Comparison of ENCODE assay signal across 9 cellular contexts in the genomic region with DNA sequence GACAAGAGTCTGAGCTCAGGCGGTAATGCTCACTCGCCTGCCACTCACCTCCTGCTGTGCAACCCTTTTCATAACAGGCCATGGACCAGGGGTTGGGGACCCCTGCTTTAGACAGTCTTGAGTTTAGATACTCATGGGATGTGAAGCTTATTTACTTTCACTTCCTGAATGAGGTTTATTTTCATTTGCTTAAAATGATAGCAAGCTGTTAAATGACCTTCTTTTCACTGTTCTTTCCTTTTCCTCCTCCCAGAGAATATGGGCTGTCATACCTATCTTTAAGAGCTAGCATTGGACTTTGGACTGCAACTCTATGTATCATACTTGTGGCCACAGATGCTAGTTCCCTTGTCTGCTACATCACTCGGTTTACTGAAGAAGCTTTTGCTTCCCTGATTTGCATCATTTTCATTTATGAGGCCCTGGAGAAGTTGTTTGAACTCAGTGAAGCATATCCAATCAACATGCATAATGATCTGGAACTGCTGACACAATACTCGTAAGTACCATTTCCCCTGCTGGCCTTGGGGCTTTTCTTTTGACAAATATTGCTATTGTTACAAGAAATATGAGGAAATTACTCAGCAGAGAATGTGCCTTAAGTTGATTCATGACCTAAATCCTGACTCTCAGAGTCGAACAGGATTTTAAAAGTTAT.
DNase-seq lines count a peak whose midpoint lies in the region; ATAC-seq and TF ChIP-seq lines count a peak whose summit lies in the region.
"Had no signal": no experiment of that assay in that cellular context is flagged by ENCODE, and none has a peak within 500 bp of the region (broad histone marks: within the 10 kb centered on the region; RNA-seq: fewer than 3 reads in every experiment).

No MANE protein-coding gene starts in this region.

- peaks cover 0 to 7% (median 3%) of the 10 kb centered on the region in 6 donors for H3K4me1 ChIP-seq in spleen

- intact Hi-C loops in spleen (cut with DNase I; ENCODE audit: low total_unique reads): no loop called here

- no peak for TF ChIP-seq POLR2A in spleen (IDR thresholded peaks at IDR 0.05)

- H3K36me3 ChIP-seq in spleen: no peaks in the 10 kb centered on the region
- H3K36me3 ChIP-seq: neutrophil had no signal

- peak overlapping the region; percentile 63 for H3K27ac Mint-ChIP-seq in activated T-helper 17 cell treated with anti-CD3 and anti-CD28 coated beads, Interleukin-2, amount 50 U/mL, for 72 hours

- ATAC-seq in GM21786 (IDR thresholded peaks at IDR 0.05; ENCODE audit: unreplicated experiment): peak; percentile 91
- ATAC-seq in activated T-helper 17 cell treated with anti-CD3 and anti-CD28 coated beads, Interleukin-2, amount 50 U/mL, for 72 hours (replicated peaks): peak; percentile 93

- H3K27me3 ChIP-seq in spleen (replicated peaks in 1 of 7): no peaks in the 10 kb centered on the region
- H3K27me3 ChIP-seq: neutrophil had no signal

- H3K4me1 Mint-ChIP-seq in activated T-helper 17 cell treated with anti-CD3 and anti-CD28 coated beads, Interleukin-2, amount 50 U/mL, for 72 hours: no peaks in the 10 kb centered on the region

- H3K27me3 Mint-ChIP-seq in activated T-helper 17 cell treated with anti-CD3 and anti-CD28 coated beads, Interleukin-2, amount 50 U/mL, for 72 hours: no peaks in the 10 kb centered on the region

- WGBS in spleen, 5 donors: 33 to 43% (median 39%) methylated on average over 5 of the region's 5 CpGs

- H3K36me3 Mint-ChIP-seq in activated T-helper 17 cell treated with anti-CD3 and anti-CD28 coated beads, Interleukin-2, amount 50 U/mL, for 72 hours (ENCODE audit: low read depth): no peaks in the 10 kb centered on the region

- H3K27ac ChIP-seq in spleen: peak overlapping the region in 7 of 8 donors; percentile 51 to 83 (median 75)
- H3K27ac ChIP-seq in substantia nigra (ENCODE audit: low read depth, low read length, poor library complexity, severe bottlenecking): no peak overlapping the region
- H3K27ac ChIP-seq: neutrophil had no signal

- H3K4me3 Mint-ChIP-seq in activated T-helper 17 cell treated with anti-CD3 and anti-CD28 coated beads, Interleukin-2, amount 50 U/mL, for 72 hours: peak overlapping the region; percentile 42

- H3K9me3 ChIP-seq in spleen: no peaks in the 10 kb centered on the region
- H3K9me3 ChIP-seq: neutrophil had no signal

- DNase-seq in NCI-H2107 treated with DMSO at 0.1 percent for 48 hours (lab: John Stamatoyannopoulos, UW; ENCODE audit: unreplicated experiment) (peak; percentile 9), NCI-H2107 (lab: John Stamatoyannopoulos, UW) (no peak), M059J (ENCODE audit: low read depth) (peak; percentile 83), spleen (peak; percentile 45), hippocampal formation (lab: John Stamatoyannopoulos, UW) (no peak), substantia nigra (lab: John Stamatoyannopoulos, UW) (no peak)

- TF ChIP-seq CTCF in spleen (IDR thresholded peaks at IDR 0.05 in 8 of 11, conservative IDR thresholded peaks at IDR 0.05 in 3 of 11): no peak

- no peaks in the 10 kb centered on the region for H3K9me3 Mint-ChIP-seq in activated T-helper 17 cell treated with anti-CD3 and anti-CD28 coated beads, Interleukin-2, amount 50 U/mL, for 72 hours

- peak overlapping the region in 2 of 8 donors; percentile 13 to 15 for H3K4me3 ChIP-seq in spleen

Comparison
In these comparisons a context has a peak if more than half of its experiments do, and no peak if none do; other contexts are left out.
1. DNase-seq: peak in NCI-H2107 treated with DMSO at 0.1 percent for 48 hours (single experiment), M059J (single experiment) and spleen (single experiment); none in NCI-H2107 (single experiment), hippocampal formation (0 of 2) and substantia nigra (0 of 49).